In genomic region chr14:92731622-92732021, GRCh38 we compare ENCODE assay signal across 28 cellular contexts.
"Had no signal": no experiment of that assay in that cellular context is flagged by ENCODE, and none has a peak within 500 bp of the region (broad histone marks: within the 10 kb centered on the region; RNA-seq: fewer than 3 reads in every experiment).

No MANE protein-coding gene starts in this region.

- H3K4me3 Mint-ChIP-seq: stimulated activated effector memory CD8-positive, alpha-beta T cell treated with anti-CD3 and anti-CD28 coated beads, Interleukin-12 subunit alpha, Interleukin-12 subunit beta, amount 100 ng/mL, for 72 hours; stimulated activated memory B cell treated with anti-CD40 and anti-IgM and Interleukin-4, amounts not matched to agents 10 μg/mL and 1 μg/mL and 100 μg/mL, for 72 hours; stimulated activated naive B cell treated with anti-CD40 and anti-IgM and Interleukin-4, amounts not matched to agents 10 μg/mL and 1 μg/mL and 100 μg/mL, for 72 hours; stimulated activated naive CD8-positive, alpha-beta T cell treated with anti-CD3 and anti-CD28 coated beads, Interleukin-15, amount 100 ng/mL, for 72 hours; stimulated activated naive CD8-positive, alpha-beta T cell treated with anti-CD3 and anti-CD28 coated beads, Interleukin-15, Interleukin-2, amounts not matched to agents 100 ng/mL and 50 ng/mL, for 24 hours; type B pancreatic cell had no signal

- H3K27me3 Mint-ChIP-seq: stimulated activated memory B cell treated with anti-CD40 and anti-IgM and Interleukin-4, amounts not matched to agents 10 μg/mL and 1 μg/mL and 100 μg/mL, for 72 hours; stimulated activated naive B cell treated with anti-CD40 and anti-IgM and Interleukin-4, amounts not matched to agents 10 μg/mL and 1 μg/mL and 100 μg/mL, for 72 hours; type B pancreatic cell had no signal

- H3K4me1 ChIP-seq: tibial artery, uterus had no signal

- DNase-seq: stimulated activated CD4-positive, alpha-beta T cell treated with anti-CD3 and anti-CD28 coated beads, Interleukin-2, amount 100 ng/mL, for 48 hours; stimulated activated CD4-positive, alpha-beta T cell treated with anti-CD3 and anti-CD28 coated beads, Interleukin-4, amount 100 ng/mL, for 1 hour; stimulated activated CD4-positive, alpha-beta T cell treated with anti-CD3 and anti-CD28 coated beads, Interleukin-4, amount 100 ng/mL, for 24 hours; stimulated activated CD4-positive, alpha-beta T cell treated with anti-CD3 and anti-CD28 coated beads, Interleukin-4, amount 100 ng/mL, for 4 hours; stimulated activated CD8-positive, alpha-beta memory T cell treated with anti-CD3 and anti-CD28 coated beads, Interleukin-4, amount 100 ng/mL, for 48 hours; stimulated activated naive B cell treated with anti-CD40 and anti-IgM and Interleukin-4, amounts not matched to agents 10 μg/mL and 1 μg/mL and 100 μg/mL, for 72 hours; stimulated activated naive CD4-positive, alpha-beta T cell; stimulated activated naive CD4-positive, alpha-beta T cell treated with Interleukin-2 at 50 U/mL for 16 hours; stimulated activated naive CD8-positive, alpha-beta T cell treated with anti-CD3 and anti-CD28 coated beads, Interleukin-15, amount 100 ng/mL, for 72 hours; stimulated activated naive CD8-positive, alpha-beta T cell treated with anti-CD3 and anti-CD28 coated beads, Interleukin-15, Interleukin-2, amounts not matched to agents 100 U/mL and 50 U/mL, for 24 hours; stomach; substantia nigra; testis; thyroid gland; tibial artery; transverse colon; trophoblast cell; upper lobe of left lung; upper lobe of right lung; uterus had no signal

- H3K27me3 ChIP-seq: stomach, suprapubic skin, testis, thyroid gland, tibial artery, tibial nerve, transverse colon, upper lobe of left lung, upper lobe of right lung, uterus, vagina had no signal

- H3K9me3 Mint-ChIP-seq: stimulated activated effector memory CD8-positive, alpha-beta T cell treated with anti-CD3 and anti-CD28 coated beads, Interleukin-12 subunit alpha, Interleukin-12 subunit beta, amount 100 ng/mL, for 72 hours; stimulated activated memory B cell treated with anti-CD40 and anti-IgM and Interleukin-4, amounts not matched to agents 10 μg/mL and 1 μg/mL and 100 μg/mL, for 72 hours had no signal

- H3K27ac ChIP-seq: stomach, suprapubic skin, testis, thoracic aorta, tibial artery, tibial nerve, transverse colon, upper lobe of left lung, upper lobe of right lung, uterus, vagina had no signal

- H3K9me3 ChIP-seq: stomach, suprapubic skin, testis, thoracic aorta, thyroid gland, tibial artery, tibial nerve, transverse colon, upper lobe of left lung, upper lobe of right lung, uterus, vagina had no signal

- ATAC-seq: stimulated activated effector memory CD8-positive, alpha-beta T cell treated with anti-CD3 and anti-CD28 coated beads, Interleukin-12 subunit alpha, Interleukin-12 subunit beta, amount 100 ng/mL, for 72 hours; stimulated activated memory B cell treated with anti-CD40 and anti-IgM and Interleukin-4, amounts not matched to agents 10 μg/mL and 1 μg/mL and 100 μg/mL, for 72 hours; stimulated activated naive B cell treated with anti-CD40 and anti-IgM and Interleukin-4, amounts not matched to agents 10 μg/mL and 1 μg/mL and 100 μg/mL, for 72 hours; stimulated activated naive CD8-positive, alpha-beta T cell treated with anti-CD3 and anti-CD28 coated beads, Interleukin-15, amount 100 ng/mL, for 72 hours; stimulated activated naive CD8-positive, alpha-beta T cell treated with anti-CD3 and anti-CD28 coated beads, Interleukin-15, Interleukin-2, amounts not matched to agents 100 U/mL and 50 U/mL, for 24 hours; upper lobe of right lung had no signal

- H3K36me3 ChIP-seq: uterus had no signal

- H3K27ac Mint-ChIP-seq: stimulated activated effector memory CD8-positive, alpha-beta T cell treated with anti-CD3 and anti-CD28 coated beads, Interleukin-12 subunit alpha, Interleukin-12 subunit beta, amount 100 ng/mL, for 72 hours; stimulated activated memory B cell treated with anti-CD40 and anti-IgM and Interleukin-4, amounts not matched to agents 10 μg/mL and 1 μg/mL and 100 μg/mL, for 72 hours; stimulated activated naive B cell treated with anti-CD40 and anti-IgM and Interleukin-4, amounts not matched to agents 10 μg/mL and 1 μg/mL and 100 μg/mL, for 72 hours; stimulated activated naive CD8-positive, alpha-beta T cell treated with anti-CD3 and anti-CD28 coated beads, Interleukin-15, amount 100 ng/mL, for 72 hours; stimulated activated naive CD8-positive, alpha-beta T cell treated with anti-CD3 and anti-CD28 coated beads, Interleukin-15, Interleukin-2, amounts not matched to agents 100 ng/mL and 50 ng/mL, for 24 hours; type B pancreatic cell had no signal

- H3K4me3 ChIP-seq: stomach, suprapubic skin, testis, thoracic aorta, thyroid gland, tibial artery, tibial nerve, transverse colon, upper lobe of left lung, upper lobe of right lung, uterus, vagina had no signal
